8 cellular contexts compared by ENCODE assay signal in genomic region chr5:97183100-97183929, GRCh38. TPM values are rescaled to one million over a fixed set of nuclear protein-coding genes. Genes with fewer than 3 reads are reported as not detected.
DNase-seq lines count a peak whose midpoint lies in the region; ATAC-seq and TF ChIP-seq lines count a peak whose summit lies in the region.

TSS of gene RIOK2 (minus strand) at chr5:97183247. CDS start at chr5:97183191, 56 bp downstream.

- peak within 1 kb of the TSS; percentile 98 for H3K4me3 Mint-ChIP-seq in CD14-positive monocyte

- peaks cover 35% of the 10 kb centered on the region for H3K4me1 Mint-ChIP-seq in CD14-positive monocyte

- WGBS in liver: under 1% methylated on average over 44 of the region's 44 CpGs

- H3K9ac ChIP-seq in liver (ENCODE audit: low read depth in 1 of 2, low read length in 2 of 2): peak within 1 kb of the TSS; percentile 84 to 96

- H3K27ac Mint-ChIP-seq in CD14-positive monocyte: peak within 1 kb of the TSS; percentile 98 to 99 (median 99)

- H3K36me3 Mint-ChIP-seq in CD14-positive monocyte: peaks cover 25 to 26% of the 10 kb centered on the region in 2 donors

- H3K27me3 ChIP-seq in dorsolateral prefrontal cortex: no peaks in the 10 kb centered on the region
- H3K27me3 ChIP-seq in liver (ENCODE audit: control insufficient read depth in 4 of 4, insufficient read depth in 4 of 4, low read length in 3 of 4): no peaks in the 10 kb centered on the region

- H3K9me3 Mint-ChIP-seq in CD14-positive monocyte: peaks cover 0 to 3% (median 2%) of the 10 kb centered on the region in 7 donors

- H3K27ac ChIP-seq in dorsolateral prefrontal cortex: peak within 1 kb of the TSS; percentile 24 to 99 (median 93)
- peak within 1 kb of the TSS; percentile 77 to 97 for H3K27ac ChIP-seq in liver (ENCODE audit: low read depth in 1 of 2, low read length in 2 of 2)

- peak; percentile 87 for DNase-seq in CD14-positive monocyte (ENCODE audit: low spot score)
- peak; percentile 97 for DNase-seq in NCI-H82 (lab: John Stamatoyannopoulos, UW)
- peak; percentile 96 for DNase-seq in activated CD4-positive, alpha-beta T cell treated with anti-CD3 and anti-CD28 coated beads, Interleukin-2, amount 50 U/mL, for 48 hours
- peak; percentile 88 to 98 (median 93) for DNase-seq in dorsolateral prefrontal cortex
- peak; percentile 96 for DNase-seq in stimulated activated CD4-positive, alpha-beta T cell treated with anti-CD3 and anti-CD28 coated beads, Interleukin-4, amount 100 ng/mL, for 24 hours

- peaks cover 0 to 22% (median 16%) of the 10 kb centered on the region in 4 donors for H3K4me1 ChIP-seq in liver (ENCODE audit: control insufficient read depth in 4 of 4, insufficient read depth in 4 of 4, low read length in 3 of 4)

- peaks cover 1 to 5% (median 1%) of the 10 kb centered on the region in 3 donors for H3K27me3 Mint-ChIP-seq in CD14-positive monocyte (ENCODE audit: low read depth in 3 of 3)

- H3K9me3 ChIP-seq in liver (ENCODE audit: control insufficient read depth in 4 of 4, low read length in 3 of 4): no peaks in the 10 kb centered on the region

- ATAC-seq in GM19397 (IDR thresholded peaks at IDR 0.05; ENCODE audit: unreplicated experiment) (peak; percentile 89), HG03571 (IDR thresholded peaks at IDR 0.05; ENCODE audit: unreplicated experiment) (peak; percentile 90)

- H3K4me3 ChIP-seq in dorsolateral prefrontal cortex (peak within 1 kb of the TSS; percentile 61 to 98 (median 87)), liver (ENCODE audit: low read depth in 1 of 3, low read length in 3 of 3) (peak within 1 kb of the TSS; percentile 68 to 96 (median 95))

- intact Hi-C loops in CD14-positive monocyte (cut with micrococcal nuclease): loop anchor here in 1 of 2 donors (5.0 kb wide), 1 partner anchor 376 kb away; the partner anchor contains the start of gene ERAP1
- intact Hi-C loops in dorsolateral prefrontal cortex (cut with DNase I): loop anchor here in 1 of 2 donors (5.0 kb wide), 1 partner anchor 1589 kb away; the partner anchor contains the start of gene RGMB

- peaks cover 0 to 8% (median 7%) of the 10 kb centered on the region in 4 donors for H3K36me3 ChIP-seq in liver (ENCODE audit: control insufficient read depth in 4 of 4, insufficient read depth in 3 of 4, low read depth in 1 of 4, low read length in 3 of 4)

- TF ChIP-seq CTCF in CD14-positive monocyte (IDR thresholded peaks at IDR 0.05): no peak
- peak in 30 of 56 donors; percentile 5 to 51 (median 18) for TF ChIP-seq CTCF in dorsolateral prefrontal cortex (IDR thresholded peaks at IDR 0.05 in 54 of 56, conservative IDR thresholded peaks at IDR 0.05 in 2 of 56; ENCODE audit: low read depth in 1 of 56, partially characterized antibody in 56 of 56)
- TF ChIP-seq CTCF in liver (IDR thresholded peaks at IDR 0.05; ENCODE audit: low read depth, low read length, missing input control): no peak

- TF ChIP-seq RAD21 in liver (IDR thresholded peaks at IDR 0.05): peak; percentile 12 to 15

TF ChIP-seq in liver, 16 proteins besides CTCF, POLR2A, EP300 and RAD21:
- peak in 1 of 2 donors; percentile 58 for TF ChIP-seq GABPA (IDR thresholded peaks at IDR 0.05 in 1 of 2, conservative IDR thresholded peaks at IDR 0.05 in 1 of 2)
- TF ChIP-seq, protein P1, sequence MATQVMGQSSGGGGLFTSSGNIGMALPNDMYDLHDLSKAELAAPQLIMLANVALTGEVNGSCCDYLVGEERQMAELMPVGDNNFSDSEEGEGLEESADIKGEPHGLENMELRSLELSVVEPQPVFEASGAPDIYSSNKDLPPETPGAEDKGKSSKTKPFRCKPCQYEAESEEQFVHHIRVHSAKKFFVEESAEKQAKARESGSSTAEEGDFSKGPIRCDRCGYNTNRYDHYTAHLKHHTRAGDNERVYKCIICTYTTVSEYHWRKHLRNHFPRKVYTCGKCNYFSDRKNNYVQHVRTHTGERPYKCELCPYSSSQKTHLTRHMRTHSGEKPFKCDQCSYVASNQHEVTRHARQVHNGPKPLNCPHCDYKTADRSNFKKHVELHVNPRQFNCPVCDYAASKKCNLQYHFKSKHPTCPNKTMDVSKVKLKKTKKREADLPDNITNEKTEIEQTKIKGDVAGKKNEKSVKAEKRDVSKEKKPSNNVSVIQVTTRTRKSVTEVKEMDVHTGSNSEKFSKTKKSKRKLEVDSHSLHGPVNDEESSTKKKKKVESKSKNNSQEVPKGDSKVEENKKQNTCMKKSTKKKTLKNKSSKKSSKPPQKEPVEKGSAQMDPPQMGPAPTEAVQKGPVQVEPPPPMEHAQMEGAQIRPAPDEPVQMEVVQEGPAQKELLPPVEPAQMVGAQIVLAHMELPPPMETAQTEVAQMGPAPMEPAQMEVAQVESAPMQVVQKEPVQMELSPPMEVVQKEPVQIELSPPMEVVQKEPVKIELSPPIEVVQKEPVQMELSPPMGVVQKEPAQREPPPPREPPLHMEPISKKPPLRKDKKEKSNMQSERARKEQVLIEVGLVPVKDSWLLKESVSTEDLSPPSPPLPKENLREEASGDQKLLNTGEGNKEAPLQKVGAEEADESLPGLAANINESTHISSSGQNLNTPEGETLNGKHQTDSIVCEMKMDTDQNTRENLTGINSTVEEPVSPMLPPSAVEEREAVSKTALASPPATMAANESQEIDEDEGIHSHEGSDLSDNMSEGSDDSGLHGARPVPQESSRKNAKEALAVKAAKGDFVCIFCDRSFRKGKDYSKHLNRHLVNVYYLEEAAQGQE (IDR thresholded peaks at IDR 0.05): peak; percentile 66
- TF ChIP-seq, protein P2, sequence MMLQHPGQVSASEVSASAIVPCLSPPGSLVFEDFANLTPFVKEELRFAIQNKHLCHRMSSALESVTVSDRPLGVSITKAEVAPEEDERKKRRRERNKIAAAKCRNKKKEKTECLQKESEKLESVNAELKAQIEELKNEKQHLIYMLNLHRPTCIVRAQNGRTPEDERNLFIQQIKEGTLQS (IDR thresholded peaks at IDR 0.05): no peak
- TF ChIP-seq, protein P3, sequence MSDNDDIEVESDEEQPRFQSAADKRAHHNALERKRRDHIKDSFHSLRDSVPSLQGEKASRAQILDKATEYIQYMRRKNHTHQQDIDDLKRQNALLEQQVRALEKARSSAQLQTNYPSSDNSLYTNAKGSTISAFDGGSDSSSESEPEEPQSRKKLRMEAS (IDR thresholded peaks at IDR 0.05): peak; percentile 96
- TF ChIP-seq FOXA1 (IDR thresholded peaks at IDR 0.05): no peak
- TF ChIP-seq HNF4A (conservative IDR thresholded peaks at IDR 0.05): peak in 1 of 2 donors; percentile 47
- peak; percentile 94 for TF ChIP-seq YY1 (IDR thresholded peaks at IDR 0.05)
- peak; percentile 62 for TF ChIP-seq SP1 (IDR thresholded peaks at IDR 0.05)
- peak; percentile 56 to 71 for TF ChIP-seq RXRA (IDR thresholded peaks at IDR 0.05)
- no peak for TF ChIP-seq HNF4G (IDR thresholded peaks at IDR 0.05)
- TF ChIP-seq, protein P4, sequence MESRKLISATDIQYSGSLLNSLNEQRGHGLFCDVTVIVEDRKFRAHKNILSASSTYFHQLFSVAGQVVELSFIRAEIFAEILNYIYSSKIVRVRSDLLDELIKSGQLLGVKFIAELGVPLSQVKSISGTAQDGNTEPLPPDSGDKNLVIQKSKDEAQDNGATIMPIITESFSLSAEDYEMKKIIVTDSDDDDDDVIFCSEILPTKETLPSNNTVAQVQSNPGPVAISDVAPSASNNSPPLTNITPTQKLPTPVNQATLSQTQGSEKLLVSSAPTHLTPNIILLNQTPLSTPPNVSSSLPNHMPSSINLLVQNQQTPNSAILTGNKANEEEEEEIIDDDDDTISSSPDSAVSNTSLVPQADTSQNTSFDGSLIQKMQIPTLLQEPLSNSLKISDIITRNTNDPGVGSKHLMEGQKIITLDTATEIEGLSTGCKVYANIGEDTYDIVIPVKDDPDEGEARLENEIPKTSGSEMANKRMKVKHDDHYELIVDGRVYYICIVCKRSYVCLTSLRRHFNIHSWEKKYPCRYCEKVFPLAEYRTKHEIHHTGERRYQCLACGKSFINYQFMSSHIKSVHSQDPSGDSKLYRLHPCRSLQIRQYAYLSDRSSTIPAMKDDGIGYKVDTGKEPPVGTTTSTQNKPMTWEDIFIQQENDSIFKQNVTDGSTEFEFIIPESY (IDR thresholded peaks at IDR 0.05): peak; percentile 40
- peak in 1 of 2 donors; percentile 58 for TF ChIP-seq EGR1 (IDR thresholded peaks at IDR 0.05; ENCODE audit: low read depth in 2 of 2)
- peak; percentile 74 for TF ChIP-seq TAF1 (conservative IDR thresholded peaks at IDR 0.05)
- TF ChIP-seq NR2F2 (IDR thresholded peaks at IDR 0.05): peak; percentile 21
- TF ChIP-seq FOXA2 (IDR thresholded peaks at IDR 0.05): peak; percentile 19
- peak; percentile 50 to 66 for TF ChIP-seq JUND (IDR thresholded peaks at IDR 0.05)

RNA-seq across cellular contexts. Expression of gene RIOK2, which starts in this region (rescaled TPM):
- polyA plus RNA-seq in CD14-positive monocyte: 10 to 100 TPM; 12.7 to 16.4 TPM
- 10 to 100 TPM in 119 of 120 experiments, 1 to 10 TPM in 1; 9.8 to 40.5 (median 21.9) TPM for total RNA-seq in dorsolateral prefrontal cortex
- total RNA-seq in liver: 10 to 100 TPM; 10.1 TPM
- polyA plus RNA-seq in liver: 10 to 100 TPM in 1 of 2 donors, 1 to 10 TPM in 1; 4.1 to 11.8 TPM

Comparison
In these comparisons a context has a peak if more than half of its experiments do, and no peak if none do; other contexts are left out.
1. Peak in every context shown above with its lines: DNase-seq, ATAC-seq, H3K4me3 ChIP-seq and H3K27ac ChIP-seq.
2. CTCF ChIP-seq: peak in dorsolateral prefrontal cortex (30 of 56); none in CD14-positive monocyte (single experiment) and liver (single experiment).